32 cellular contexts compared by ENCODE assay signal in genomic region chr16:46695937-46696336, GRCh38. TPM values are rescaled to one million over a fixed set of nuclear protein-coding genes. Genes with fewer than 3 reads are reported as not detected.
"Had no signal": no experiment of that assay in that cellular context is flagged by ENCODE, and none has a peak within 500 bp of the region (broad histone marks: within the 10 kb centered on the region; RNA-seq: fewer than 3 reads in every experiment).

No MANE protein-coding gene starts in this region.

- H3K9me3 Mint-ChIP-seq: activated B cell treated with CpG ODN at 0.5 μM for 24 hours; activated CD4-positive, alpha-beta memory T cell treated with anti-CD3 and anti-CD28 coated beads for 36 hours; activated CD4-positive, alpha-beta T cell treated with anti-CD3 and anti-CD28 coated beads, Interleukin-2, amount 10 ng/mL, durations not matched to agents 24 days and 14 days; activated CD8-positive, alpha-beta T cell treated with anti-CD3 and anti-CD28 coated beads for 36 hours; activated naive CD4-positive, alpha-beta T cell treated with anti-CD3 and anti-CD28 coated beads for 36 hours; activated naive CD4-positive, alpha-beta T cell treated with anti-CD3 and anti-CD28 coated beads, Interleukin-2, amount 50 U/mL, for 72 hours; activated naive CD8-positive, alpha-beta T cell treated with anti-CD3 and anti-CD28 coated beads for 36 hours; activated T-cell treated with anti-CD3 and anti-CD28 coated beads, Interleukin-2, amount 50 U/mL, for 4 hours; activated T-cell treated with anti-CD3 and anti-CD28 coated beads, Interleukin-2, amount 50 U/mL, for 72 hours; activated T-helper 1 cell treated with anti-CD3 and anti-CD28 coated beads, Interleukin-12 subunit alpha, Interleukin-12 subunit beta, Interleukin-2, Interleukin-4 antibody, amounts not matched to agents 30 ng/mL and 10 ng/mL and 1 ng/mL, durations not matched to agents 14 hours and 24 hours and 36 hours; activated T-helper 17 cell treated with anti-CD3 and anti-CD28 coated beads, Interleukin-2, amount 50 U/mL, for 72 hours; T-cell had no signal

- ATAC-seq: activated CD8-positive, alpha-beta T cell treated with anti-CD3 and anti-CD28 coated beads for 36 hours; activated naive CD4-positive, alpha-beta T cell treated with anti-CD3 and anti-CD28 coated beads, Interleukin-2, amount 50 U/mL, for 72 hours; activated T-cell treated with anti-CD3 and anti-CD28 coated beads, Interleukin-2, amount 50 U/mL, for 4 hours; activated T-cell treated with anti-CD3 and anti-CD28 coated beads, Interleukin-2, amount 50 U/mL, for 72 hours; activated T-helper 17 cell treated with anti-CD3 and anti-CD28 coated beads, Interleukin-2, amount 50 U/mL, for 72 hours; body of pancreas; T-cell; T-helper 17 cell had no signal

- H3K4me3 Mint-ChIP-seq: activated B cell treated with CpG ODN at 0.5 μM for 24 hours; activated CD4-positive, alpha-beta memory T cell treated with anti-CD3 and anti-CD28 coated beads for 36 hours; activated CD4-positive, alpha-beta T cell treated with anti-CD3 and anti-CD28 coated beads, Interleukin-2, amount 10 ng/mL, durations not matched to agents 24 days and 14 days; activated CD8-positive, alpha-beta T cell treated with anti-CD3 and anti-CD28 coated beads for 36 hours; activated naive CD4-positive, alpha-beta T cell treated with anti-CD3 and anti-CD28 coated beads for 36 hours; activated naive CD8-positive, alpha-beta T cell treated with anti-CD3 and anti-CD28 coated beads for 36 hours; activated T-cell treated with anti-CD3 and anti-CD28 coated beads, Interleukin-2, amount 50 U/mL, for 4 hours; activated T-cell treated with anti-CD3 and anti-CD28 coated beads, Interleukin-2, amount 50 U/mL, for 72 hours; activated T-helper 1 cell treated with anti-CD3 and anti-CD28 coated beads, Interleukin-12 subunit alpha, Interleukin-12 subunit beta, Interleukin-2, Interleukin-4 antibody, amounts not matched to agents 30 ng/mL and 10 ng/mL and 1 ng/mL, durations not matched to agents 14 hours and 24 hours and 36 hours; activated T-helper 17 cell treated with anti-CD3 and anti-CD28 coated beads, Interleukin-2, amount 50 U/mL, for 72 hours; T-cell; T-helper 17 cell had no signal

- H3K4me1 ChIP-seq: body of pancreas, breast epithelium had no signal

- H3K27me3 Mint-ChIP-seq: activated B cell treated with CpG ODN at 0.5 μM for 24 hours; activated CD4-positive, alpha-beta memory T cell treated with anti-CD3 and anti-CD28 coated beads for 36 hours; activated CD4-positive, alpha-beta T cell treated with anti-CD3 and anti-CD28 coated beads, Interleukin-2, amount 10 ng/mL, durations not matched to agents 24 days and 14 days; activated CD8-positive, alpha-beta T cell treated with anti-CD3 and anti-CD28 coated beads for 36 hours; activated naive CD8-positive, alpha-beta T cell treated with anti-CD3 and anti-CD28 coated beads for 36 hours; activated T-helper 17 cell treated with anti-CD3 and anti-CD28 coated beads, Interleukin-2, amount 50 U/mL, for 72 hours; T-cell; T-helper 17 cell had no signal

- H3K4me1 Mint-ChIP-seq: activated B cell treated with CpG ODN at 0.5 μM for 24 hours had no signal

- DNase-seq: activated B cell treated with CpG ODN at 0.5 μM for 24 hours; activated CD4-positive, alpha-beta memory T cell treated with anti-CD3 and anti-CD28 coated beads for 36 hours; activated CD4-positive, alpha-beta T cell treated with anti-CD3 and anti-CD28 coated beads for 4 hours; activated CD4-positive, alpha-beta T cell treated with anti-CD3 and anti-CD28 coated beads, Interleukin-2, amount 10 ng/mL, durations not matched to agents 24 days and 14 days; activated CD4-positive, alpha-beta T cell treated with anti-CD3 and anti-CD28 coated beads, Interleukin-2, amount 50 U/mL, for 1 hour; activated CD4-positive, alpha-beta T cell treated with anti-CD3 and anti-CD28 coated beads, Interleukin-2, amount 50 U/mL, for 4 hours; activated CD4-positive, CD25-positive, alpha-beta regulatory T cell treated with anti-CD3 and anti-CD28 coated beads, Interleukin-2, amount 50 U/mL, for 72 hours; activated CD8-positive, alpha-beta memory T cell treated with anti-CD3 and anti-CD28 coated beads, Interleukin-2, amount 50 U/mL, for 4 hours; activated CD8-positive, alpha-beta T cell treated with anti-CD3 and anti-CD28 coated beads for 36 hours; activated effector memory CD4-positive, alpha-beta T cell treated with anti-CD3 and anti-CD28 coated beads, Interleukin-2, amount 50 U/mL, for 16 hours; activated gamma-delta T cell treated with Interleukin-2 at 50 U/mL for 16 hours; activated naive CD4-positive, alpha-beta T cell; activated naive CD4-positive, alpha-beta T cell treated with anti-CD3 and anti-CD28 coated beads for 36 hours; activated naive CD4-positive, alpha-beta T cell treated with anti-CD3 and anti-CD28 coated beads, Interleukin-2, amount 50 U/mL, for 16 hours; activated naive CD8-positive, alpha-beta T cell treated with anti-CD3 and anti-CD28 coated beads for 36 hours; activated T-cell treated with anti-CD3 and anti-CD28 coated beads for 4 hours; activated T-cell treated with anti-CD3 and anti-CD28 coated beads, Interleukin-2, amount 50 U/mL, for 1 hour; activated T-cell treated with anti-CD3 and anti-CD28 coated beads, Interleukin-2, amount 50 U/mL, for 4 hours; activated T-cell treated with anti-CD3 and anti-CD28 coated beads, Interleukin-2, amount 50 U/mL, for 72 hours; adrenal gland; amniotic stem cell; aorta; body of pancreas; brain microvascular endothelial cell; central memory CD4-positive, alpha-beta T cell; T-cell; T-helper 17 cell had no signal

- H3K9me3 ChIP-seq: adrenal gland, body of pancreas, breast epithelium had no signal

- H3K27ac ChIP-seq: adrenal gland, body of pancreas, brain microvascular endothelial cell, breast epithelium, VCaP had no signal

- H3K4me3 ChIP-seq: adrenal gland, body of pancreas, breast epithelium had no signal

- H3K27me3 ChIP-seq: adrenal gland, body of pancreas, brain microvascular endothelial cell, breast epithelium had no signal

- H3K36me3 ChIP-seq: adrenal gland, breast epithelium had no signal

- H3K27ac Mint-ChIP-seq: activated B cell treated with CpG ODN at 0.5 μM for 24 hours; activated CD4-positive, alpha-beta memory T cell treated with anti-CD3 and anti-CD28 coated beads for 36 hours; activated CD4-positive, alpha-beta T cell treated with anti-CD3 and anti-CD28 coated beads, Interleukin-2, amount 10 ng/mL, durations not matched to agents 24 days and 14 days; activated CD8-positive, alpha-beta T cell treated with anti-CD3 and anti-CD28 coated beads for 36 hours; activated naive CD4-positive, alpha-beta T cell treated with anti-CD3 and anti-CD28 coated beads for 36 hours; activated naive CD4-positive, alpha-beta T cell treated with anti-CD3 and anti-CD28 coated beads, Interleukin-2, amount 50 U/mL, for 72 hours; activated naive CD8-positive, alpha-beta T cell treated with anti-CD3 and anti-CD28 coated beads for 36 hours; activated T-cell treated with anti-CD3 and anti-CD28 coated beads, Interleukin-2, amount 50 U/mL, for 72 hours; activated T-helper 1 cell treated with anti-CD3 and anti-CD28 coated beads, Interleukin-12 subunit alpha, Interleukin-12 subunit beta, Interleukin-2, Interleukin-4 antibody, amounts not matched to agents 30 ng/mL and 10 ng/mL and 1 ng/mL, durations not matched to agents 14 hours and 24 hours and 36 hours; activated T-helper 17 cell treated with anti-CD3 and anti-CD28 coated beads, Interleukin-2, amount 50 U/mL, for 72 hours; T-cell; T-helper 17 cell had no signal

RNA-seq across cellular contexts. Expression of gene MYLK3, which starts 52.2 kb away (rescaled TPM):
- total RNA-seq: T-helper 17 cell had no signal
